ENCODE assay signal across 8 cellular contexts in genomic region chr18:49813321-49814146, GRCh38. TPM values are rescaled to one million over a fixed set of nuclear protein-coding genes. Genes with fewer than 3 reads are reported as not detected.
DNase-seq lines count a peak whose midpoint lies in the region; ATAC-seq and TF ChIP-seq lines count a peak whose summit lies in the region.

Gene ACAA2 (minus strand): TSS chr18:49813533. CDS start chr18:49813484, 49 bp downstream.

- peak within 1 kb of the TSS; percentile 99 for H3K27ac Mint-ChIP-seq in chondrocyte (ENCODE audit: unreplicated experiment)

- peak within 1 kb of the TSS; percentile 87 for H3K4me3 Mint-ChIP-seq in chondrocyte (ENCODE audit: unreplicated experiment)

- peak within 1 kb of the TSS; percentile 86 for H3K4me3 ChIP-seq in AG10803 (ENCODE audit: low read length)

- TF ChIP-seq CTCF in AG10803 (conservative IDR thresholded peaks at IDR 0.05; ENCODE audit: low read length), result no peak
- TF ChIP-seq CTCF in chondrocyte (IDR thresholded peaks at IDR 0.05), result no peak

- H3K4me1 Mint-ChIP-seq in chondrocyte (ENCODE audit: low read depth), result peaks cover 32% of the 10 kb centered on the region

- DNase-seq in AG10803 (ENCODE audit: low read depth) (peak; percentile 89), NCI-H460 (ENCODE audit: extremely low read depth, low read depth) (peak; percentile 74), chondrocyte (ENCODE audit: low spot score) (peak; percentile 93), kidney tubule cell (ENCODE audit: low spot score) (peak; percentile 91)
- peak; percentile 70 to 74 for DNase-seq in activated CD4-positive, alpha-beta T cell treated with anti-CD3 and anti-CD28 coated beads for 24 hours (ENCODE audit: low read depth in 2 of 2)
- DNase-seq in stimulated activated CD4-positive, alpha-beta T cell treated with anti-CD3 and anti-CD28 coated beads, Interleukin-1b, Interleukin-23, amount 100 ng/mL, for 4 hours (ENCODE audit: low read depth in 2 of 2), result peak; percentile 73 to 75

- peaks cover 11% of the 10 kb centered on the region for H3K9me3 Mint-ChIP-seq in chondrocyte (ENCODE audit: low read depth)

- ATAC-seq in GM19025 (IDR thresholded peaks at IDR 0.05; ENCODE audit: low read depth, unreplicated experiment) (peak; percentile 82), HG03280 (IDR thresholded peaks at IDR 0.05; ENCODE audit: unreplicated experiment) (peak; percentile 89)

- no peaks in the 10 kb centered on the region for H3K27me3 Mint-ChIP-seq in chondrocyte (ENCODE audit: low read depth)

- peaks cover 14% of the 10 kb centered on the region for H3K36me3 Mint-ChIP-seq in chondrocyte (ENCODE audit: low read depth)

RNA-seq across cellular contexts. Expression of gene ACAA2, which starts in this region (rescaled TPM):
- total RNA-seq in NCI-H460 (2014; rRNA removed; shearing (Covaris generic)), result 82.3 and 84.5 TPM in 2 replicates
- polyA plus RNA-seq in NCI-H460 (2014; cell fraction: nucleus; rRNA removed), result 35.4 and 39.7 TPM in 2 replicates
- 55.5 to 70.1 TPM (median 60.3 TPM) in 3 replicates for total RNA-seq in chondrocyte

Comparison
In these comparisons a context has a peak if more than half of its experiments do, and no peak if none do; other contexts are left out.
1. Peak in every context shown above with its lines: DNase-seq, ATAC-seq and H3K4me3 ChIP-seq.